1 cellular context compared by ENCODE assay signal in the genomic region with DNA sequence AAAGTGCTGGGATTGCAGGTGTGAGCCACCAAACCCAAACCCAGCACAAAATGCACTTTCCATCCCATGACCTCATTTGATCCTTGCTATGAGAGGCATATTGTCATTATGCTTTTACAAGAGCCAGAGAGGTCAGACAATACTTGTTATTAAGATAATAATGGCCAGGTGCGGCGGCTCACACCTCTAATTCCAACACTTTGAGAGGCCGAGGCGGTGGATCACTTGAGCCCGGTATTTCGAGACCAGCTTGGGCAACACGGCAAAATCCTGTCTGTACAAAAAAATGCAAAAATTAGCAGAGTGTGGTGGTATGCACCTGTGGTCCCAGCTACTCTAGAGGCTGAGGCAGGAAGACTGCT.
TF ChIP-seq lines count a peak whose summit lies in the region.

No MANE protein-coding gene starts in this region.

TF ChIP-seq in GM23338, 12 proteins besides CTCF, POLR2A, EP300 and RAD21 (continued from another document):
- TF ChIP-seq ZNF462 (CRISPR knock-in tag; IDR thresholded peaks at IDR 0.05) = no peak
